In the genomic region with DNA sequence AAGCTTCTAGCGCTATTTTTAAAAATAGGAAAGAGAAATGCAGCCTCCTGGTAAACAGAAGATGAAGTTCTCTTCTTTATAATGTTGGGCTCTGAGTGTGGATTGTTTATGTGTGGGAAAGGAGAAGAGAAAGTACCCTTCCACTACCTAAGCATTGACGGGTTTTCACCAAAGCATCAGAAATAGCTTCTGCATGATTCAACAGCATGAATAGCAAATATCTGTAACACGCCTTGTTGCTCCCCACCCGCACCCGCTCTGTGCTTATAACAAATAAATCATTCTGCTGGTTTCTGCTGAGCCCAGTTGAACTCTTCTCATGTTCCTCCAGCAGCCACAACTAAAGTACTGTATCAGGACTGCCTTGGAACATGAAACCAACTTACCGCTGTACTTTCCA, we compare ENCODE assay signal across 10 cellular contexts. TPM values are rescaled to one million over a fixed set of nuclear protein-coding genes. Genes with fewer than 3 reads are reported as not detected.
A peak's percentile ranks its signal among the peaks of the same experiment; 100 is the strongest.
DNase-seq lines count a peak whose midpoint lies in the region; ATAC-seq and TF ChIP-seq lines count a peak whose summit lies in the region.
"Had no signal": no experiment of that assay in that cellular context is flagged by ENCODE, and none has a peak within 500 bp of the region (broad histone marks: within the 10 kb centered on the region; RNA-seq: fewer than 3 reads in every experiment).

No MANE protein-coding gene starts in this region.

- H3K4me2 ChIP-seq in IMR-90 (ENCODE audit: low read depth, low read length) (no peak overlapping the region), MM.1S (ENCODE audit: low read depth, low read length) (no peak overlapping the region)
- H3K4me2 ChIP-seq: SK-N-SH had no signal

- no peak overlapping the region for H4K8ac ChIP-seq in IMR-90 (ENCODE audit: low read depth in 2 of 2, low read length in 2 of 2)

- no peak overlapping the region for H4K91ac ChIP-seq in IMR-90 (ENCODE audit: insufficient read depth, low read depth, low read length)

- no peak overlapping the region for H4K5ac ChIP-seq in IMR-90 (ENCODE audit: low read depth, low read length)

- H3K14ac ChIP-seq in IMR-90 (replicated peaks; ENCODE audit: low read depth, low read length), result no peak overlapping the region

- H3K9ac ChIP-seq in IMR-90 (ENCODE audit: low read depth, low read length), result no peak overlapping the region
- H3K9ac ChIP-seq in MM.1S (ENCODE audit: low read length), result no peak overlapping the region
- H3K9ac ChIP-seq: SK-N-SH had no signal

- BruUV-seq in IMR-90 (replicated peaks; lab: Mats Ljungman, UMichigan), result no TSS peak

- H2BK15ac ChIP-seq in IMR-90 (ENCODE audit: low read depth, low read length), result no peak overlapping the region

- no peaks in the 10 kb centered on the region for H3K4me1 ChIP-seq in IMR-90 (ENCODE audit: control insufficient read depth, insufficient read depth, low read length)
- H3K4me1 ChIP-seq in MM.1S (ENCODE audit: low read length), result no peaks in the 10 kb centered on the region

- no peak overlapping the region for H3K27ac ChIP-seq in IMR-90 (ENCODE audit: insufficient read depth, low read length)
- no peak overlapping the region for H3K27ac ChIP-seq in MM.1S (ENCODE audit: low read length)
- H3K27ac ChIP-seq: neutrophil had no signal

- H4K20me1 ChIP-seq in IMR-90 (ENCODE audit: insufficient read depth, low read length) (no peaks in the 10 kb centered on the region), MM.1S (ENCODE audit: insufficient read depth, low read length) (no peaks in the 10 kb centered on the region)

- DNase-seq in IMR-90 (peak; percentile 77), kidney tubule cell (ENCODE audit: low spot score) (peak; percentile 46), MM.1S (no peak), NCI-H1417 (lab: John Stamatoyannopoulos, UW) (no peak), ACHN (no peak), NCI-H510A (lab: John Stamatoyannopoulos, UW) (no peak)
- DNase-seq: SK-N-SH had no signal

- H2BK5ac ChIP-seq in IMR-90 (ENCODE audit: low read depth, low read length, poor library complexity, severe bottlenecking), result no peak overlapping the region

- 40% methylated on average over 1 of the region's 6 CpGs; no CpG with 5 or more reads in 1 of the 2 experiments for WGBS in IMR-90 (ENCODE audit: extremely low coverage in 2 of 2, insufficient read length in 1 of 2), 2 experiments

- H3K18ac ChIP-seq in IMR-90 (ENCODE audit: low read depth, low read length), result no peak overlapping the region

- no peak overlapping the region for H3K4ac ChIP-seq in IMR-90 (ENCODE audit: low read depth, low read length)

- no peaks in the 10 kb centered on the region for H3K79me2 ChIP-seq in MM.1S (ENCODE audit: low read length)

- H2BK120ac ChIP-seq in IMR-90 (ENCODE audit: low read depth, low read length), result no peak overlapping the region

- intact Hi-C loops in IMR-90 (cut with micrococcal nuclease), result no loop called here

- in situ Hi-C loops in IMR-90 (cut with MboI; ENCODE audit: low sequenced_read_pairs), result no loop called here
- in situ Hi-C loops in ACHN (cut with HindIII; ENCODE audit: low pct_ligation_motif_present, low pct_unique_long_range_greater_than_20kb, low sequenced_read_pairs), result no loop called here

- dilution Hi-C loops in IMR-90 (cut with HindIII; ENCODE audit: low sequenced_read_pairs, unreplicated experiment), result no loop called here

- no peak overlapping the region for H2AK9ac ChIP-seq in IMR-90 (replicated peaks; ENCODE audit: low read depth, low read length, poor library complexity)

- POLR2A ChIA-PET in IMR-90 (lab: Charles Lee; ENCODE audit: unreplicated experiment), result no interaction called here

- no peak overlapping the region for H3K56ac ChIP-seq in IMR-90 (ENCODE audit: extremely low read depth, insufficient read depth, low read length)

- H3K23ac ChIP-seq in IMR-90 (ENCODE audit: low read depth, low read length), result no peak overlapping the region

- no peak overlapping the region for H2AK5ac ChIP-seq in IMR-90 (ENCODE audit: low read depth, low read length)

- H3F3A ChIP-seq in MM.1S (ENCODE audit: insufficient read depth, low read length), result no peaks in the 10 kb centered on the region

- no peak overlapping the region for H2AFZ ChIP-seq in IMR-90 (replicated peaks; ENCODE audit: low read length, poor library complexity)
- no peak overlapping the region for H2AFZ ChIP-seq in MM.1S (ENCODE audit: low read length)

- peak; percentile 85 for ATAC-seq in GM18498 (IDR thresholded peaks at IDR 0.05; ENCODE audit: unreplicated experiment)
- peak; percentile 96 for ATAC-seq in GM21723 (IDR thresholded peaks at IDR 0.05; ENCODE audit: unreplicated experiment)
- peak; percentile 73 for ATAC-seq in IMR-90 (ENCODE audit: low read depth)

- no peaks in the 10 kb centered on the region for H3K9me1 ChIP-seq in IMR-90 (ENCODE audit: insufficient read depth, low read length)

- TF ChIP-seq CTCF in IMR-90 (conservative IDR thresholded peaks at IDR 0.05; ENCODE audit: low read depth, low read length) (no peak), MM.1S (IDR thresholded peaks at IDR 0.05; ENCODE audit: low read length) (no peak)

- TF ChIP-seq POLR2A in IMR-90 (IDR thresholded peaks at IDR 0.05; ENCODE audit: low read depth, low read length), result no peak

- H3K9me3 ChIP-seq in IMR-90 (ENCODE audit: control insufficient read depth, insufficient read depth, low read length) (no peaks in the 10 kb centered on the region), MM.1S (replicated peaks; ENCODE audit: insufficient read depth, low read length) (no peaks in the 10 kb centered on the region)
- H3K9me3 ChIP-seq: neutrophil had no signal

- no peak overlapping the region for H3K4me3 ChIP-seq in IMR-90 (ENCODE audit: insufficient read depth, low read depth, low read length)
- H3K4me3 ChIP-seq in MM.1S (ENCODE audit: low read length), result no peak overlapping the region

- TF ChIP-seq RAD21 in IMR-90 (IDR thresholded peaks at IDR 0.05; ENCODE audit: low read length), result no peak

- H2BK20ac ChIP-seq in IMR-90 (ENCODE audit: low read depth, low read length), result no peak overlapping the region

- H3K79me1 ChIP-seq in IMR-90 (ENCODE audit: low read depth in 1 of 2, low read length in 2 of 2), result no peaks in the 10 kb centered on the region

- H3K27me3 ChIP-seq in IMR-90 (ENCODE audit: control insufficient read depth, insufficient read depth, low read length), result no peaks in the 10 kb centered on the region
- H3K27me3 ChIP-seq in MM.1S (replicated peaks; ENCODE audit: insufficient read depth, low read length), result no peaks in the 10 kb centered on the region
- H3K27me3 ChIP-seq: neutrophil had no signal

- no peaks in the 10 kb centered on the region for H3K36me3 ChIP-seq in IMR-90 (ENCODE audit: control insufficient read depth, insufficient read depth, low read length)
- H3K36me3 ChIP-seq in MM.1S (replicated peaks; ENCODE audit: insufficient read depth, low read length), result no peaks in the 10 kb centered on the region
- H3K36me3 ChIP-seq: neutrophil had no signal

- H3K9me2 ChIP-seq in MM.1S (replicated peaks; ENCODE audit: insufficient read depth, low read length), result no peaks in the 10 kb centered on the region
- H3K9me2 ChIP-seq: SK-N-SH had no signal

- CTCF ChIA-PET in IMR-90 (lab: Yijun Ruan, JAX), result no interaction called here

TF ChIP-seq in IMR-90, 13 proteins besides CTCF, POLR2A, EP300 and RAD21:
- TF ChIP-seq, protein P1, sequence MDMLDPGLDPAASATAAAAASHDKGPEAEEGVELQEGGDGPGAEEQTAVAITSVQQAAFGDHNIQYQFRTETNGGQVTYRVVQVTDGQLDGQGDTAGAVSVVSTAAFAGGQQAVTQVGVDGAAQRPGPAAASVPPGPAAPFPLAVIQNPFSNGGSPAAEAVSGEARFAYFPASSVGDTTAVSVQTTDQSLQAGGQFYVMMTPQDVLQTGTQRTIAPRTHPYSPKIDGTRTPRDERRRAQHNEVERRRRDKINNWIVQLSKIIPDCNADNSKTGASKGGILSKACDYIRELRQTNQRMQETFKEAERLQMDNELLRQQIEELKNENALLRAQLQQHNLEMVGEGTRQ (IDR thresholded peaks at IDR 0.05; ENCODE audit: low read depth, low read length), result no peak
- TF ChIP-seq SMC3 (IDR thresholded peaks at IDR 0.05; ENCODE audit: low read depth, low read length), result no peak
- no peak for TF ChIP-seq FOS (IDR thresholded peaks at IDR 0.05; ENCODE audit: low read depth, low read length)
- no peak for TF ChIP-seq RCOR1 (IDR thresholded peaks at IDR 0.05; ENCODE audit: insufficient replicate concordance, low read length)
- TF ChIP-seq CEBPB (IDR thresholded peaks at IDR 0.05; ENCODE audit: low read depth, low read length), result no peak
- no peak for TF ChIP-seq BHLHE40 (IDR thresholded peaks at IDR 0.05; ENCODE audit: low read depth, low read length)
- no peak for TF ChIP-seq MAZ (IDR thresholded peaks at IDR 0.05; ENCODE audit: borderline replicate concordance, low read depth, low read length)
- no peak for TF ChIP-seq MAFK (IDR thresholded peaks at IDR 0.05; ENCODE audit: low read depth, low read length)
- TF ChIP-seq, protein P2, sequence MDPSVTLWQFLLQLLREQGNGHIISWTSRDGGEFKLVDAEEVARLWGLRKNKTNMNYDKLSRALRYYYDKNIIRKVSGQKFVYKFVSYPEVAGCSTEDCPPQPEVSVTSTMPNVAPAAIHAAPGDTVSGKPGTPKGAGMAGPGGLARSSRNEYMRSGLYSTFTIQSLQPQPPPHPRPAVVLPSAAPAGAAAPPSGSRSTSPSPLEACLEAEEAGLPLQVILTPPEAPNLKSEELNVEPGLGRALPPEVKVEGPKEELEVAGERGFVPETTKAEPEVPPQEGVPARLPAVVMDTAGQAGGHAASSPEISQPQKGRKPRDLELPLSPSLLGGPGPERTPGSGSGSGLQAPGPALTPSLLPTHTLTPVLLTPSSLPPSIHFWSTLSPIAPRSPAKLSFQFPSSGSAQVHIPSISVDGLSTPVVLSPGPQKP (IDR thresholded peaks at IDR 0.05; ENCODE audit: borderline replicate concordance, low read depth, low read length), result no peak
- no peak for TF ChIP-seq NFE2L2 (IDR thresholded peaks at IDR 0.05; ENCODE audit: low read depth, low read length)
- no peak for TF ChIP-seq MXI1 (IDR thresholded peaks at IDR 0.05; ENCODE audit: borderline replicate concordance, low read depth, low read length)
- TF ChIP-seq RFX5 (IDR thresholded peaks at IDR 0.05; ENCODE audit: low read depth, low read length), result no peak
- TF ChIP-seq CHD1 (IDR thresholded peaks at IDR 0.05; ENCODE audit: low read depth, low read length), result no peak

RNA-seq across cellular contexts. Expression of a gene that starts 20.7 kb away (rescaled TPM):
- under 0.01 TPM in 2 replicates for total RNA-seq in IMR-90 (2012; rRNA removed)
- polyA plus RNA-seq in IMR-90 (2012; rRNA removed), result 0.04 and 0.05 TPM in 2 replicates
- polyA plus RNA-seq in IMR-90 (2012; cell fraction: cytosol; rRNA removed), result 0.04 TPM in 1 of 2 replicates, not detected in the other
- polyA plus RNA-seq in IMR-90 (2012; cell fraction: nucleus; rRNA removed; ENCODE audit: low replicate concordance), result 0.01 and 0.11 TPM in 2 replicates

Comparison
In these comparisons a context has a peak if more than half of its experiments do, and no peak if none do; other contexts are left out.
1. DNase-seq: peak in IMR-90 (single experiment) and kidney tubule cell (single experiment); none in MM.1S (single experiment), NCI-H1417 (0 of 3), ACHN (single experiment) and NCI-H510A (single experiment).
2. Peak in every context shown above with its lines, with median percentiles within 50 percentile points of each other: ATAC-seq.